ENCODE assay signal across 27 cellular contexts in genomic region chrX:45300638-45301037, GRCh38.
"Had no signal": no experiment of that assay in that cellular context is flagged by ENCODE, and none has a peak within 500 bp of the region (broad histone marks: within the 10 kb centered on the region; RNA-seq: fewer than 3 reads in every experiment).

No MANE protein-coding gene starts in this region.

- FAIRE-seq: colon, RCC 7860 had no signal

- H3K36me3 Mint-ChIP-seq: activated naive CD8-positive, alpha-beta T cell had no signal

- DNase-seq: activated CD4-positive, alpha-beta memory T cell treated with anti-CD3 and anti-CD28 coated beads, Interleukin-2, amount 10 ng/mL, durations not matched to agents 7 days and 5 days; activated CD4-positive, alpha-beta T cell treated with anti-CD3 and anti-CD28 coated beads, Interleukin-2, amount 50 U/mL, for 1 hour; activated CD4-positive, CD25-positive, alpha-beta regulatory T cell; activated gamma-delta T cell; activated naive CD4-positive, alpha-beta T cell treated with anti-CD3 and anti-CD28 coated beads for 36 hours; activated T-cell treated with anti-CD3 and anti-CD28 coated beads for 4 hours; activated T-cell treated with anti-CD3 and anti-CD28 coated beads, Interleukin-2, amount 50 U/mL, for 48 hours; amygdala; brain microvascular endothelial cell; cerebellar nuclear complex; Karpas-422; MV-4-11; NCI-H1092 treated with DMSO at 0.1 percent for 48 hours; NCI-H1417 treated with DMSO at 0.1 percent for 48 hours; NCI-H1694; NCI-H2029 treated with DMSO at 0.1 percent for 48 hours; NCI-H345; NCI-H510A treated with DMSO at 0.1 percent for 48 hours; NCI-H748 treated with DMSO at 0.1 percent for 48 hours; NK-92 treated with Interleukin-12 subunit alpha and Interleukin-12 subunit beta, amount 100 ng/mL, for 24 hours; PC-3; SHP77 treated with DMSO at 0.1 percent for 48 hours had no signal

- H3K27ac ChIP-seq: brain microvascular endothelial cell had no signal

- H3K4me1 Mint-ChIP-seq: activated CD4-positive, alpha-beta memory T cell treated with anti-CD3 and anti-CD28 coated beads, Interleukin-2, amount 10 ng/mL, durations not matched to agents 7 days and 5 days; activated T-helper 17 cell treated with anti-CD3 and anti-CD28 coated beads, Interleukin-2, amount 50 U/mL, for 72 hours had no signal

- H3K27me3 ChIP-seq: brain microvascular endothelial cell had no signal

- H3K27ac Mint-ChIP-seq: activated CD4-positive, alpha-beta memory T cell treated with anti-CD3 and anti-CD28 coated beads, Interleukin-2, amount 10 ng/mL, durations not matched to agents 7 days and 5 days; activated naive CD4-positive, alpha-beta T cell treated with anti-CD3 and anti-CD28 coated beads for 36 hours; activated naive CD8-positive, alpha-beta T cell; activated T-helper 17 cell treated with anti-CD3 and anti-CD28 coated beads, Interleukin-2, amount 50 U/mL, for 72 hours; T-helper 1 cell treated with Interleukin-12 subunit alpha and Interleukin-12 subunit beta and Interleukin-4 antibody, amounts not matched to agents 30 μg/mL and 1 μg/mL, for 36 hours had no signal

- ATAC-seq: activated T-helper 17 cell treated with anti-CD3 and anti-CD28 coated beads, Interleukin-2, amount 50 U/mL, for 72 hours; PC-3 had no signal

- H3K9me3 Mint-ChIP-seq: activated CD4-positive, alpha-beta memory T cell treated with anti-CD3 and anti-CD28 coated beads, Interleukin-2, amount 10 ng/mL, durations not matched to agents 7 days and 5 days; activated naive CD4-positive, alpha-beta T cell treated with anti-CD3 and anti-CD28 coated beads for 36 hours; activated T-helper 17 cell treated with anti-CD3 and anti-CD28 coated beads, Interleukin-2, amount 50 U/mL, for 72 hours; T-helper 1 cell treated with Interleukin-12 subunit alpha and Interleukin-12 subunit beta and Interleukin-4 antibody, amounts not matched to agents 30 μg/mL and 1 μg/mL, for 36 hours had no signal

- H3K4me3 Mint-ChIP-seq: activated CD4-positive, alpha-beta memory T cell treated with anti-CD3 and anti-CD28 coated beads, Interleukin-2, amount 10 ng/mL, durations not matched to agents 7 days and 5 days; activated naive CD4-positive, alpha-beta T cell treated with anti-CD3 and anti-CD28 coated beads for 36 hours; activated naive CD8-positive, alpha-beta T cell; activated T-helper 17 cell treated with anti-CD3 and anti-CD28 coated beads, Interleukin-2, amount 50 U/mL, for 72 hours; T-helper 1 cell treated with Interleukin-12 subunit alpha and Interleukin-12 subunit beta and Interleukin-4 antibody, amounts not matched to agents 30 μg/mL and 1 μg/mL, for 36 hours had no signal

- H3K27me3 Mint-ChIP-seq: activated naive CD8-positive, alpha-beta T cell had no signal

- H3K36me3 ChIP-seq: brain microvascular endothelial cell had no signal
